In genomic region chr12:132557291-132557968, GRCh38 we compare ENCODE assay signal across 27 cellular contexts. TPM values are rescaled to one million over a fixed set of nuclear protein-coding genes. Genes with fewer than 3 reads are reported as not detected.
DNase-seq lines count a peak whose midpoint lies in the region; ATAC-seq, FAIRE-seq and TF ChIP-seq lines count a peak whose summit lies in the region.
"Had no signal": no experiment of that assay in that cellular context is flagged by ENCODE, and none has a peak within 500 bp of the region (broad histone marks: within the 10 kb centered on the region; RNA-seq: fewer than 3 reads in every experiment).

No MANE protein-coding gene starts in this region.

- BruUV-seq in HepG2 (replicated peaks; lab: Mats Ljungman, UMichigan): no TSS peak
- BruUV-seq in mammary epithelial cell (replicated peaks; lab: Mats Ljungman, UMichigan): no TSS peak

- no peak overlapping the region for H2AFZ ChIP-seq in HepG2 (ENCODE audit: low read length)
- H2AFZ ChIP-seq in mammary epithelial cell (ENCODE audit: low read depth, low read length): no peak overlapping the region
- H2AFZ ChIP-seq: GM23248 had no signal

- H3K36me3 ChIP-seq in HepG2 (replicated peaks in 1 of 2; ENCODE audit: control insufficient read depth in 1 of 2, insufficient read depth in 2 of 2, low read length in 2 of 2) (no peaks in the 10 kb centered on the region), right lobe of liver (no peaks in the 10 kb centered on the region), mammary epithelial cell (ENCODE audit: insufficient read depth, low read length) (no peaks in the 10 kb centered on the region)
- H3K36me3 ChIP-seq: BE2C, SJCRH30 had no signal

- H3K4me2 ChIP-seq in HepG2 (ENCODE audit: low read depth, low read length) (no peak overlapping the region), mammary epithelial cell (ENCODE audit: insufficient read depth, low read depth, low read length) (no peak overlapping the region)

- 83% methylated on average over 13 of the region's 18 CpGs for WGBS in HepG2 (ENCODE audit: low lambda C conversion rate)
- WGBS in right lobe of liver (ENCODE audit: insufficient coverage, low coverage, low lambda C conversion rate, missing lambda C conversion rate): 86% methylated on average over 10 of the region's 18 CpGs
- WGBS in mammary epithelial cell (ENCODE audit: low coverage, missing lambda C conversion rate): 96% methylated on average over 11 of the region's 18 CpGs

- POLR2A ChIA-PET in HepG2 (lab: Yijun Ruan, JAX): no interaction called here

- dilution Hi-C loops in mammary epithelial cell (cut with HindIII; ENCODE audit: low sequenced_read_pairs): loop anchor here (5.0 kb wide), 1 partner anchor 45 kb away; no protein-coding TSS in a partner anchor

- H3K27me3 ChIP-seq in HepG2 (ENCODE audit: control insufficient read depth in 1 of 2, insufficient read depth in 2 of 2, low read length in 2 of 2): no peaks in the 10 kb centered on the region
- H3K27me3 ChIP-seq in right lobe of liver: no peaks in the 10 kb centered on the region
- no peaks in the 10 kb centered on the region for H3K27me3 ChIP-seq in mammary epithelial cell (ENCODE audit: insufficient read depth, low read length)
- H3K27me3 ChIP-seq: MG63, SJCRH30 had no signal

- DNase-seq in HepG2 (ENCODE audit: low spot score) (no peak), right lobe of liver (no peak), T-helper 17 cell (no peak), type B pancreatic cell (ENCODE audit: extremely low spot score, unreplicated experiment) (no peak), mammary epithelial cell (no peak)
- DNase-seq: BE2C, GM23248, H9, HFFc6, MG63, NCI-H1105 treated with DMSO at 0.1 percent for 48 hours, NCI-H2029, NCI-H446, NCI-H524 treated with DMSO at 0.1 percent for 48 hours, NCI-H774, SJCRH30 had no signal

- no peak overlapping the region for H3K9ac ChIP-seq in HepG2 (ENCODE audit: insufficient read depth, low read depth, low read length)
- no peak overlapping the region for H3K9ac ChIP-seq in mammary epithelial cell (ENCODE audit: insufficient read depth, low read length)
- H3K9ac ChIP-seq: GM23248 had no signal

- no peak for TF ChIP-seq POLR2A in HepG2 (IDR thresholded peaks at IDR 0.05; ENCODE audit: insufficient read depth in 1 of 2, low read depth in 2 of 2, low read length in 2 of 2)
- TF ChIP-seq POLR2A in right lobe of liver (IDR thresholded peaks at IDR 0.05): no peak

- intact Hi-C loops in HepG2 (cut with micrococcal nuclease; ENCODE audit: unreplicated experiment): no loop called here
- intact Hi-C loops in right lobe of liver (cut with DNase I): no loop called here
- intact Hi-C loops in mammary epithelial cell (cut with micrococcal nuclease): no loop called here

- peaks cover 21% of the 10 kb centered on the region for H3K4me1 Mint-ChIP-seq in T-helper 17 cell
- peaks cover 4% of the 10 kb centered on the region for H3K4me1 Mint-ChIP-seq in nephron
- peaks cover 9% of the 10 kb centered on the region for H3K4me1 Mint-ChIP-seq in type B pancreatic cell (ENCODE audit: unreplicated experiment)

- no peak overlapping the region for H3K27ac Mint-ChIP-seq in T-helper 17 cell
- H3K27ac Mint-ChIP-seq in nephron: peak overlapping the region in 1 of 3 experiments; percentile 24
- peak overlapping the region; percentile 59 for H3K27ac Mint-ChIP-seq in type B pancreatic cell
- H3K27ac Mint-ChIP-seq: H9, HFFc6 had no signal

- H3K9me3 Mint-ChIP-seq in nephron (no peaks in the 10 kb centered on the region), type B pancreatic cell (no peaks in the 10 kb centered on the region)
- H3K9me3 Mint-ChIP-seq: H9, HFFc6 had no signal

- no peak for TF ChIP-seq EP300 in HepG2 (IDR thresholded peaks at IDR 0.05; ENCODE audit: low read depth in 2 of 2, low read length in 2 of 2)
- TF ChIP-seq EP300 in HepG2 (CRISPR knock-in tag; IDR thresholded peaks at IDR 0.05; ENCODE audit: borderline replicate concordance): no peak

- no peak for TF ChIP-seq RAD21 in HepG2 (CRISPR knock-in tag; IDR thresholded peaks at IDR 0.05)

- in situ Hi-C loops in HepG2 (cut with HindIII; ENCODE audit: extremely low pct_ligation_motif_present, low pct_unique_long_range_greater_than_20kb) (loop anchor here (5.0 kb wide), 1 partner anchor 140 kb away; no protein-coding TSS in a partner anchor), mammary epithelial cell (cut with MboI; ENCODE audit: low sequenced_read_pairs in 2 of 2) (no loop called here)

- peaks cover 5% of the 10 kb centered on the region for H3K79me2 ChIP-seq in HepG2 (ENCODE audit: insufficient read depth, low read length)
- H3K79me2 ChIP-seq in mammary epithelial cell (ENCODE audit: insufficient read depth, low read length): peaks cover 19% of the 10 kb centered on the region

- peaks cover 11% of the 10 kb centered on the region; the same call in 1 of the 2 replicates for H4K20me1 ChIP-seq in HepG2 (ENCODE audit: insufficient read depth, low read length)
- H4K20me1 ChIP-seq in mammary epithelial cell (ENCODE audit: insufficient read depth, low read length): no peaks in the 10 kb centered on the region

- H3K4me3 Mint-ChIP-seq in T-helper 17 cell (peak overlapping the region; percentile 67), nephron (peak overlapping the region in 2 of 3 experiments; percentile 35 to 55), type B pancreatic cell (peak overlapping the region; percentile 59)
- H3K4me3 Mint-ChIP-seq: HFFc6 had no signal

- H3K27me3 Mint-ChIP-seq in T-helper 17 cell: no peaks in the 10 kb centered on the region
- H3K27me3 Mint-ChIP-seq in nephron (ENCODE audit: low read depth): peaks cover 4% of the 10 kb centered on the region
- H3K27me3 Mint-ChIP-seq in type B pancreatic cell: peaks cover 3% of the 10 kb centered on the region

- no peak overlapping the region for H3K4me3 ChIP-seq in HepG2 (replicated peaks in 1 of 3; ENCODE audit: insufficient read depth in 1 of 3, low read depth in 2 of 3, low read length in 3 of 3)
- H3K4me3 ChIP-seq in right lobe of liver: no peak overlapping the region
- no peak overlapping the region for H3K4me3 ChIP-seq in mammary epithelial cell (replicated peaks in 1 of 3; ENCODE audit: insufficient read depth in 1 of 3, low read depth in 2 of 3, low read length in 3 of 3)
- H3K4me3 ChIP-seq: GM23248, K562, MG63, SJCRH30 had no signal

- no peak for FAIRE-seq in HepG2 (lab: Jason Lieb, UNC)
- FAIRE-seq: GM18507, K562 had no signal

- H3K9me3 ChIP-seq in HepG2 (ENCODE audit: low read length) (no peaks in the 10 kb centered on the region), right lobe of liver (no peaks in the 10 kb centered on the region), T-helper 17 cell (ENCODE audit: control insufficient read depth, low read length, poor library complexity, severe bottlenecking) (no peaks in the 10 kb centered on the region), mammary epithelial cell (replicated peaks; ENCODE audit: insufficient read depth, low read length) (no peaks in the 10 kb centered on the region)
- H3K9me3 ChIP-seq: BE2C, MG63, SJCRH30 had no signal

- H3K36me3 Mint-ChIP-seq in T-helper 17 cell (ENCODE audit: low read depth) (peaks cover 2% of the 10 kb centered on the region), nephron (ENCODE audit: low read depth) (peaks cover 5% of the 10 kb centered on the region), type B pancreatic cell (peaks cover 3% of the 10 kb centered on the region)
- H3K36me3 Mint-ChIP-seq: CD4-positive, CD25-positive, alpha-beta regulatory T cell had no signal

- TF ChIP-seq CTCF in HepG2 (CRISPR knock-in tag; IDR thresholded peaks at IDR 0.05) (no peak), right lobe of liver (IDR thresholded peaks at IDR 0.05) (no peak), nephron (IDR thresholded peaks at IDR 0.05; ENCODE audit: unreplicated experiment in 3 of 3) (no peak), type B pancreatic cell (conservative IDR thresholded peaks at IDR 0.05) (no peak), mammary epithelial cell (conservative IDR thresholded peaks at IDR 0.05 in 1 of 2, IDR thresholded peaks at IDR 0.05 in 1 of 2; ENCODE audit: extremely low read depth in 1 of 2, insufficient read depth in 1 of 2, low read depth in 1 of 2, low read length in 2 of 2) (no peak)

- H3K27ac ChIP-seq in HepG2 (ENCODE audit: extremely low read length, insufficient read depth, low read length) (no peak overlapping the region), right lobe of liver (no peak overlapping the region), mammary epithelial cell (ENCODE audit: insufficient read depth, low read depth, low read length) (no peak overlapping the region)
- H3K27ac ChIP-seq: 22Rv1, GM23248, SJCRH30 had no signal

- ATAC-seq in HepG2 (no peak), right lobe of liver (no peak), T-helper 17 cell (no peak), GM19328 (IDR thresholded peaks at IDR 0.05; ENCODE audit: unreplicated experiment) (no peak), HG02763 (IDR thresholded peaks at IDR 0.05; ENCODE audit: unreplicated experiment) (no peak)
- ATAC-seq: K562, Right ventricle myocardium inferior, SK-N-SH treated with all-trans-retinoic acid at 6 μM for 48 hours had no signal

- H3K4me1 ChIP-seq in HepG2 (ENCODE audit: insufficient read depth, low read length) (peaks cover 33% of the 10 kb centered on the region), right lobe of liver (peaks cover 0 to 14% (median 3%) of the 10 kb centered on the region in 4 donors), mammary epithelial cell (ENCODE audit: insufficient read depth, low read length) (peaks cover 12% of the 10 kb centered on the region)
- H3K4me1 ChIP-seq: BE2C, SJCRH30 had no signal

- CTCF ChIA-PET in HepG2 (lab: Yijun Ruan, JAX; ENCODE audit: low intra/inter-chr PET ratio, low total read pairs) (no interaction called here), mammary epithelial cell (lab: Charles Lee; ENCODE audit: low non-redundant PET) (interaction anchor here (0.7 kb wide), 1 partner anchor 32 kb away, joined by 6 read pairs; no protein-coding TSS in a partner anchor)

RNA-seq across cellular contexts. Expression of gene LRCOL1, which starts 53.0 kb away (rescaled TPM):
- total RNA-seq in HepG2 (2016; rRNA removed; fragmentation: Illumina TruSeq; extraction: Trizol) (not detected in 2 replicates), right lobe of liver (10 to 100 TPM in 1 of 6 experiments, 1 to 10 TPM in 4, under 1 TPM in 1; 0.61 to 13.1 (median 6.8) TPM), T-helper 17 cell (not detected), type B pancreatic cell (ENCODE audit: low replicate concordance) (not detected in 2 replicates), mammary epithelial cell (not detected)
- not detected in 2 replicates for total RNA-seq in HepG2 (2016; cell fraction: cytosol; rRNA removed; fragmentation: Illumina TruSeq; extraction: Trizol; ENCODE audit: low read depth)
- not detected in 2 replicates for total RNA-seq in HepG2 (2016; cell fraction: insoluble cytoplasmic fraction; rRNA removed; fragmentation: Illumina TruSeq; extraction: Trizol)
- total RNA-seq in HepG2 (2016; cell fraction: membrane; rRNA removed; fragmentation: Illumina TruSeq; extraction: Trizol): not detected in 2 replicates
- total RNA-seq in HepG2 (2016; cell fraction: nucleus; rRNA removed; fragmentation: Illumina TruSeq; extraction: Trizol): not detected in 2 replicates
- polyA plus RNA-seq in HepG2 (2011; rRNA removed) (0.14 TPM in 1 of 2 replicates, not detected in the other), mammary epithelial cell (not detected)
- 0.05 and 0.09 TPM in 2 replicates for polyA plus RNA-seq in HepG2 (2011; cell fraction: cytosol; rRNA removed)
- 0.57 TPM in 1 of 2 replicates, not detected in the other for polyA plus RNA-seq in HepG2 (2011; cell fraction: nucleus; rRNA removed)
- not detected in 2 replicates for polyA plus RNA-seq in HepG2 (2012)
- polyA plus RNA-seq in HepG2 (2016; cell fraction: cytosol; fragmentation: Illumina TruSeq; extraction: Trizol; ENCODE audit: low read depth): not detected in 2 replicates
- polyA plus RNA-seq in HepG2 (2016; cell fraction: insoluble cytoplasmic fraction; fragmentation: Illumina TruSeq; extraction: Trizol; ENCODE audit: low read depth): not detected in 2 replicates
- polyA plus RNA-seq in HepG2 (2016; cell fraction: membrane; fragmentation: Illumina TruSeq; extraction: Trizol; ENCODE audit: low read depth): not detected in 2 replicates
- not detected in 2 replicates for polyA plus RNA-seq in HepG2 (2016; cell fraction: nucleus; fragmentation: Illumina TruSeq; extraction: Trizol; ENCODE audit: insufficient read depth, low read depth)
- not detected in 2 replicates for polyA minus RNA-seq in HepG2 (2011; rRNA and poly(A)+ RNA removed; ENCODE audit: low replicate concordance)
- polyA minus RNA-seq in HepG2 (2011; cell fraction: cytosol; rRNA and poly(A)+ RNA removed): not detected in 2 replicates
- polyA minus RNA-seq in HepG2 (2011; cell fraction: nucleus; rRNA and poly(A)+ RNA removed): not detected in 2 replicates
- polyA minus RNA-seq in mammary epithelial cell: not detected
- total RNA-seq: CD4-positive, CD25-positive, alpha-beta regulatory T cell; GM23248; H9; HT-29; K562; LHCN-M2; Right ventricle myocardium inferior; SJCRH30 had no signal
- polyA plus RNA-seq: CD4-positive, CD25-positive, alpha-beta regulatory T cell; GM23248; K562 had no signal
